Comparison of ENCODE assay signal across 12 cellular contexts in genomic region chr16:58882292-58882691, GRCh38.
DNase-seq lines count a peak whose midpoint lies in the region; ATAC-seq and TF ChIP-seq lines count a peak whose summit lies in the region.
"Had no signal": no experiment of that assay in that cellular context is flagged by ENCODE, and none has a peak within 500 bp of the region (broad histone marks: within the 10 kb centered on the region; RNA-seq: fewer than 3 reads in every experiment).

No MANE protein-coding gene starts in this region.

- H3K27me3 ChIP-seq in testis = no peaks in the 10 kb centered on the region
- H3K27me3 ChIP-seq: body of pancreas, heart left ventricle had no signal

- no peaks in the 10 kb centered on the region for H3K9me3 ChIP-seq in testis

- no peak overlapping the region for H3K4me3 ChIP-seq in testis
- H3K4me3 ChIP-seq: body of pancreas, heart left ventricle had no signal

- H3K27ac ChIP-seq in testis = no peak overlapping the region
- H3K27ac ChIP-seq: body of pancreas had no signal

- TF ChIP-seq CTCF in testis (IDR thresholded peaks at IDR 0.05) = no peak

- TF ChIP-seq POLR2A in testis (IDR thresholded peaks at IDR 0.05) = no peak

- DNase-seq in Ammon's horn (ENCODE audit: low spot score) (peak; percentile 36), NAMALWA (ENCODE audit: low spot score) (peak; percentile 25), testis (no peak), A172 (ENCODE audit: low spot score) (no peak), H4 (ENCODE audit: low spot score) (no peak)
- no peak for DNase-seq in activated CD4-positive, alpha-beta T cell treated with anti-CD3 and anti-CD28 coated beads, Interleukin-2, amount 50 U/mL, for 4 hours
- DNase-seq: activated CD4-positive, alpha-beta T cell treated with anti-CD3 and anti-CD28 coated beads for 1 hour; heart left ventricle; NCI-H226 had no signal

- intact Hi-C loops in testis (cut with DNase I; ENCODE audit: low total_unique reads) = no loop called here

- H3K36me3 ChIP-seq in testis (ENCODE audit: low read depth, missing control alignments) = no peaks in the 10 kb centered on the region
- H3K36me3 ChIP-seq: heart left ventricle had no signal

- H3K4me1 ChIP-seq in testis = no peaks in the 10 kb centered on the region
- H3K4me1 ChIP-seq: body of pancreas had no signal

- ATAC-seq in GM19324 (IDR thresholded peaks at IDR 0.05; ENCODE audit: low FRiP score, unreplicated experiment) (peak; percentile 95), HG02943 (IDR thresholded peaks at IDR 0.05; ENCODE audit: low read depth, unreplicated experiment) (peak; percentile 89)
- ATAC-seq: body of pancreas had no signal

- WGBS in testis, 2 donors = 81 to 86% methylated on average over 5 of the region's 5 CpGs

Comparison
In these comparisons a context has a peak if more than half of its experiments do, and no peak if none do; other contexts are left out.
1. DNase-seq: peak in Ammon's horn (single experiment) and NAMALWA (single experiment); none in testis (single experiment), A172 (single experiment), H4 (single experiment) and activated CD4-positive, alpha-beta T cell treated with anti-CD3 and anti-CD28 coated beads, Interleukin-2, amount 50 U/mL, for 4 hours (0 of 2).